In genomic region chr18:23238152-23238531, GRCh38 we compare ENCODE assay signal across 10 cellular contexts.
DNase-seq lines count a peak whose midpoint lies in the region; ATAC-seq and TF ChIP-seq lines count a peak whose summit lies in the region.
"Had no signal": no experiment of that assay in that cellular context is flagged by ENCODE, and none has a peak within 500 bp of the region (broad histone marks: within the 10 kb centered on the region; RNA-seq: fewer than 3 reads in every experiment).

No MANE protein-coding gene starts in this region.

- peak overlapping the region; percentile 82 to 94 (median 92) for H3K27ac Mint-ChIP-seq in CD14-positive monocyte

- H4K20me1 ChIP-seq in osteoblast (ENCODE audit: insufficient read depth, low read length): no peaks in the 10 kb centered on the region

- peaks cover 0 to 2% (median 0%) of the 10 kb centered on the region in 3 donors for H3K27me3 Mint-ChIP-seq in CD14-positive monocyte (ENCODE audit: low read depth in 3 of 3)

- DNase-seq in CD14-positive monocyte (ENCODE audit: low spot score) (no peak), RPMI7951 (ENCODE audit: low read depth) (peak; percentile 82), fibroblast of gingiva (ENCODE audit: low read depth) (peak; percentile 86), osteoblast (ENCODE audit: insufficient read length, low spot score, missing footprints) (peak; percentile 94), SK-N-DZ (ENCODE audit: low spot score) (no peak), NCI-H1105 (lab: John Stamatoyannopoulos, UW) (no peak), SKM-1 (lab: John Stamatoyannopoulos, UW; ENCODE audit: unreplicated experiment) (no peak)
- DNase-seq: NCI-H1436 had no signal

- H3K4me3 ChIP-seq in osteoblast (ENCODE audit: insufficient read depth, low read length): peak overlapping the region; percentile 58

- intact Hi-C loops in CD14-positive monocyte (cut with micrococcal nuclease): loop anchor here (10.0 kb wide), 2 partner anchors 187 to 347 kb away; partner anchors contain the start of gene NPC1 (in 1 of the 2)

- H3K4me3 Mint-ChIP-seq in CD14-positive monocyte: peak overlapping the region; percentile 80 to 90

- no peaks in the 10 kb centered on the region for H3K9me3 ChIP-seq in osteoblast (ENCODE audit: low read depth, low read length)

- H3K9me3 Mint-ChIP-seq in CD14-positive monocyte: peaks cover 0 to 3% (median 0%) of the 10 kb centered on the region in 7 donors

- no peaks in the 10 kb centered on the region for H3K27me3 ChIP-seq in osteoblast (ENCODE audit: insufficient read depth, low read length)

- H3K36me3 Mint-ChIP-seq in CD14-positive monocyte: no peaks in the 10 kb centered on the region

- H3K79me2 ChIP-seq in osteoblast (ENCODE audit: insufficient read depth, low read length): no peaks in the 10 kb centered on the region

- H3K4me1 Mint-ChIP-seq in CD14-positive monocyte: peaks cover 18% of the 10 kb centered on the region

- peak overlapping the region; percentile 87 for H3K27ac ChIP-seq in osteoblast (ENCODE audit: low read depth, low read length)
- H3K27ac ChIP-seq: epithelial cell of prostate had no signal

- H3K36me3 ChIP-seq in osteoblast (ENCODE audit: insufficient read depth, low read length): peaks cover 10% of the 10 kb centered on the region

- peak overlapping the region; percentile 51 for H2AFZ ChIP-seq in osteoblast (ENCODE audit: low read length)

- H3K4me2 ChIP-seq in osteoblast (ENCODE audit: insufficient read depth, low read length): peak overlapping the region; percentile 62

- TF ChIP-seq CTCF in CD14-positive monocyte (IDR thresholded peaks at IDR 0.05) (no peak), osteoblast (IDR thresholded peaks at IDR 0.05; ENCODE audit: extremely low read depth, low read depth, low read length) (no peak)

- H3K4me1 ChIP-seq in osteoblast (ENCODE audit: insufficient read depth, low read length): peaks cover 22% of the 10 kb centered on the region

- ATAC-seq in HG03521 (IDR thresholded peaks at IDR 0.05; ENCODE audit: unreplicated experiment): no peak

Comparison
In these comparisons a context has a peak if more than half of its experiments do, and no peak if none do; other contexts are left out.
1. DNase-seq: peak in RPMI7951 (single experiment), fibroblast of gingiva (single experiment) and osteoblast (single experiment); none in CD14-positive monocyte (single experiment), SK-N-DZ (single experiment), NCI-H1105 (single experiment) and SKM-1 (single experiment).